14 cellular contexts compared by ENCODE assay signal in the genomic region with DNA sequence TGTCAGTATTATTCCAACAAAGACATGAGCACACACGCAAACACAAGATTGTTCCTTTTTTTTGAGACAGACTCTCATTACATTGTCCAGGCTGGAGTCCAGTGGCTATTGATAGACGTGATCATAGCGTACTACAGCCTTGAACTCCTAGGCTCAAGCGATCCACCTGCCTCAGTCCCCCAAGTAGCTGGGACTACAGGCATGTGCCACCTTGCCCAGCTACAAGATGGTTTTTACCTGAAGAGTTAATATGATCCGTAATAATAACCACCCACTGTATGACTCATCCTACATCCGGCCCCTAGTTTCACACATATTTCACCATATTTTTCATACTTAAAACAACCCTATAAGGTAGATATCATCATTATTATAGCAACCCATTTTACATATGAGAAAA. TPM values are rescaled to one million over a fixed set of nuclear protein-coding genes. Genes with fewer than 3 reads are reported as not detected.
DNase-seq lines count a peak whose midpoint lies in the region; ATAC-seq and TF ChIP-seq lines count a peak whose summit lies in the region.
"Had no signal": no experiment of that assay in that cellular context is flagged by ENCODE, and none has a peak within 500 bp of the region (broad histone marks: within the 10 kb centered on the region; RNA-seq: fewer than 3 reads in every experiment).

No MANE protein-coding gene starts in this region.

- H3K27ac ChIP-seq in left lung (no peak overlapping the region), substantia nigra (ENCODE audit: low read depth, low read length, poor library complexity, severe bottlenecking) (no peak overlapping the region)
- H3K27ac ChIP-seq: skin epidermis, thyroid gland had no signal

- H3K27me3 ChIP-seq in left lung = no peaks in the 10 kb centered on the region
- H3K27me3 ChIP-seq: thyroid gland had no signal

- no peak overlapping the region for H3K4me3 ChIP-seq in left lung
- H3K4me3 ChIP-seq: skin epidermis, thyroid gland had no signal

- peaks cover 0 to 13% of the 10 kb centered on the region in 2 donors for H3K4me1 ChIP-seq in left lung
- H3K4me1 ChIP-seq: thyroid gland had no signal

- TF ChIP-seq CTCF in left lung (IDR thresholded peaks at IDR 0.05) = no peak
- no peak for TF ChIP-seq CTCF in GM20000 (IDR thresholded peaks at IDR 0.05; ENCODE audit: extremely low read depth, missing control alignments)

- intact Hi-C loops in left lung (cut with DNase I) = no loop called here

- DNase-seq in SW480 (ENCODE audit: low spot score) (peak; percentile 47), left lung (no peak), SHP77 (lab: John Stamatoyannopoulos, UW) (no peak), substantia nigra (lab: John Stamatoyannopoulos, UW) (no peak), NCI-H1436 (lab: John Stamatoyannopoulos, UW) (no peak), GM20000 (ENCODE audit: low spot score) (no peak)
- DNase-seq: activated CD8-positive, alpha-beta memory T cell treated with anti-CD3 and anti-CD28 coated beads, Interleukin-2, amount 50 U/mL, for 4 hours; effector CD4-positive, alpha-beta T cell; NCI-H2227 treated with DMSO at 0.1 percent for 48 hours; thyroid gland had no signal

- peak; percentile 52 for ATAC-seq in GM18519 (IDR thresholded peaks at IDR 0.05; ENCODE audit: low FRiP score, unreplicated experiment)
- ATAC-seq in HG03060 (IDR thresholded peaks at IDR 0.05; ENCODE audit: low read depth, unreplicated experiment) = peak; percentile 55
- ATAC-seq in left lung = peak; percentile 13
- ATAC-seq: left lobe of liver had no signal

- H3K36me3 ChIP-seq in left lung = no peaks in the 10 kb centered on the region
- H3K36me3 ChIP-seq: thyroid gland had no signal

- no peaks in the 10 kb centered on the region for H3K9me3 ChIP-seq in left lung
- H3K9me3 ChIP-seq: thyroid gland had no signal

RNA-seq across cellular contexts. Expression of gene BCAT1, which starts 26.8 kb away (rescaled TPM):
- total RNA-seq in left lung = 100 to 1,000 TPM in 1 of 2 donors, 10 to 100 TPM in 1; 74.7 to 131 TPM
